In genomic region chr13:32669030-32669646, GRCh38 we compare ENCODE assay signal across 8 cellular contexts.
DNase-seq lines count a peak whose midpoint lies in the region; ATAC-seq and TF ChIP-seq lines count a peak whose summit lies in the region.

No MANE protein-coding gene starts in this region.

- H3K4me3 ChIP-seq in SU-DHL-6 (ENCODE audit: insufficient read depth, low read length, poor library complexity, severe bottlenecking) (no peak overlapping the region), gastroesophageal sphincter (no peak overlapping the region), smooth muscle cell (no peak overlapping the region)

- H3K9me2 ChIP-seq in SU-DHL-6 (replicated peaks; ENCODE audit: insufficient read depth, low read length): no peaks in the 10 kb centered on the region

- no peak overlapping the region for H3K27ac ChIP-seq in SU-DHL-6 (ENCODE audit: low read depth, low read length)
- no peak overlapping the region for H3K27ac ChIP-seq in gastroesophageal sphincter
- H3K27ac ChIP-seq in smooth muscle cell (ENCODE audit: low read depth): no peak overlapping the region

- H3K36me3 ChIP-seq in SU-DHL-6 (ENCODE audit: low read length) (peaks cover 28% of the 10 kb centered on the region; the same call in 1 of the 2 replicates), gastroesophageal sphincter (peaks cover 0 to 12% of the 10 kb centered on the region in 2 donors), smooth muscle cell (ENCODE audit: low read depth) (peaks cover 10% of the 10 kb centered on the region)

- H3K4me2 ChIP-seq in SU-DHL-6 (ENCODE audit: low read depth, low read length, poor library complexity, severe bottlenecking): no peak overlapping the region
- no peak overlapping the region for H3K4me2 ChIP-seq in smooth muscle cell

- ATAC-seq in gastroesophageal sphincter (no peak), sciatic nerve (no peak)

- no peak for TF ChIP-seq POLR2A in gastroesophageal sphincter (IDR thresholded peaks at IDR 0.05)

- H4K20me1 ChIP-seq in SU-DHL-6 (ENCODE audit: low read depth, low read length) (no peaks in the 10 kb centered on the region), smooth muscle cell (ENCODE audit: low read depth) (no peaks in the 10 kb centered on the region)

- TF ChIP-seq EP300 in gastroesophageal sphincter (IDR thresholded peaks at IDR 0.05): no peak

- no peaks in the 10 kb centered on the region for H3K4me1 ChIP-seq in gastroesophageal sphincter
- no peaks in the 10 kb centered on the region for H3K4me1 ChIP-seq in smooth muscle cell (ENCODE audit: low read depth)

- H3K27me3 ChIP-seq in SU-DHL-6 (ENCODE audit: low read length): no peaks in the 10 kb centered on the region
- no peaks in the 10 kb centered on the region for H3K27me3 ChIP-seq in gastroesophageal sphincter
- H3K27me3 ChIP-seq in smooth muscle cell (ENCODE audit: low read depth): no peaks in the 10 kb centered on the region

- H3K9ac ChIP-seq in SU-DHL-6 (ENCODE audit: low read length) (no peak overlapping the region), smooth muscle cell (ENCODE audit: low read depth) (no peak overlapping the region)

- WGBS in gastroesophageal sphincter (ENCODE audit: low coverage in 1 of 2), 2 donors: 63 to 66% methylated on average over 3 of the region's 3 CpGs
- WGBS in smooth muscle cell (ENCODE audit: low lambda C conversion rate): 51% methylated on average over 3 of the region's 3 CpGs

- H3F3A ChIP-seq in SU-DHL-6 (ENCODE audit: insufficient read depth) (peaks cover 23% of the 10 kb centered on the region), smooth muscle cell (ENCODE audit: low read depth) (no peaks in the 10 kb centered on the region)

- intact Hi-C loops in sciatic nerve (cut with DNase I) (no loop called here), posterior cingulate gyrus (cut with DNase I) (no loop called here)

- peak; percentile 10 for DNase-seq in stimulated activated CD4-positive, alpha-beta T cell treated with anti-CD3 and anti-CD28 coated beads, Interleukin-15, amount 100 ng/mL, for 24 hours
- no peak for DNase-seq in stimulated activated CD4-positive, alpha-beta T cell treated with anti-CD3 and anti-CD28 coated beads, Interleukin-4, amount 100 ng/mL, for 4 hours
- DNase-seq in NCI-H1092 (lab: John Stamatoyannopoulos, UW) (peak; percentile 13), smooth muscle cell (lab: John Stamatoyannopoulos, UW; ENCODE audit: unreplicated experiment) (no peak), sciatic nerve (ENCODE audit: low spot score) (no peak), posterior cingulate gyrus (no peak)

- H3K9me3 ChIP-seq in SU-DHL-6 (ENCODE audit: insufficient read depth, low read length) (no peaks in the 10 kb centered on the region), gastroesophageal sphincter (no peaks in the 10 kb centered on the region), smooth muscle cell (replicated peaks; ENCODE audit: low read depth) (no peaks in the 10 kb centered on the region)

- TF ChIP-seq CTCF in SU-DHL-6 (IDR thresholded peaks at IDR 0.05; ENCODE audit: insufficient read depth, low read length, poor library complexity, severe bottlenecking) (peak; percentile 87), gastroesophageal sphincter (IDR thresholded peaks at IDR 0.05) (peak; percentile 52 to 62 (median 54)), smooth muscle cell (IDR thresholded peaks at IDR 0.05; ENCODE audit: borderline replicate concordance, insufficient read depth, poor library complexity, severe bottlenecking) (peak; percentile 65)

- H3K79me2 ChIP-seq in SU-DHL-6 (ENCODE audit: insufficient read depth, low read length): no peaks in the 10 kb centered on the region; the same call in 1 of the 2 replicates
- H3K79me2 ChIP-seq in smooth muscle cell (ENCODE audit: low read depth): no peaks in the 10 kb centered on the region

- H2AFZ ChIP-seq in SU-DHL-6 (ENCODE audit: low read depth, low read length, severe bottlenecking): no peak overlapping the region
- H2AFZ ChIP-seq in smooth muscle cell (ENCODE audit: low read depth): no peak overlapping the region

Comparison
In these comparisons a context has a peak if more than half of its experiments do, and no peak if none do; other contexts are left out.
1. DNase-seq: peak in stimulated activated CD4-positive, alpha-beta T cell treated with anti-CD3 and anti-CD28 coated beads, Interleukin-15, amount 100 ng/mL, for 24 hours (single experiment) and NCI-H1092 (single experiment); none in stimulated activated CD4-positive, alpha-beta T cell treated with anti-CD3 and anti-CD28 coated beads, Interleukin-4, amount 100 ng/mL, for 4 hours (0 of 2), smooth muscle cell (single experiment), sciatic nerve (single experiment) and posterior cingulate gyrus (0 of 10).
2. Peak in every context shown above with its lines, with median percentiles within 50 percentile points of each other: CTCF ChIP-seq.